In the genomic region with DNA sequence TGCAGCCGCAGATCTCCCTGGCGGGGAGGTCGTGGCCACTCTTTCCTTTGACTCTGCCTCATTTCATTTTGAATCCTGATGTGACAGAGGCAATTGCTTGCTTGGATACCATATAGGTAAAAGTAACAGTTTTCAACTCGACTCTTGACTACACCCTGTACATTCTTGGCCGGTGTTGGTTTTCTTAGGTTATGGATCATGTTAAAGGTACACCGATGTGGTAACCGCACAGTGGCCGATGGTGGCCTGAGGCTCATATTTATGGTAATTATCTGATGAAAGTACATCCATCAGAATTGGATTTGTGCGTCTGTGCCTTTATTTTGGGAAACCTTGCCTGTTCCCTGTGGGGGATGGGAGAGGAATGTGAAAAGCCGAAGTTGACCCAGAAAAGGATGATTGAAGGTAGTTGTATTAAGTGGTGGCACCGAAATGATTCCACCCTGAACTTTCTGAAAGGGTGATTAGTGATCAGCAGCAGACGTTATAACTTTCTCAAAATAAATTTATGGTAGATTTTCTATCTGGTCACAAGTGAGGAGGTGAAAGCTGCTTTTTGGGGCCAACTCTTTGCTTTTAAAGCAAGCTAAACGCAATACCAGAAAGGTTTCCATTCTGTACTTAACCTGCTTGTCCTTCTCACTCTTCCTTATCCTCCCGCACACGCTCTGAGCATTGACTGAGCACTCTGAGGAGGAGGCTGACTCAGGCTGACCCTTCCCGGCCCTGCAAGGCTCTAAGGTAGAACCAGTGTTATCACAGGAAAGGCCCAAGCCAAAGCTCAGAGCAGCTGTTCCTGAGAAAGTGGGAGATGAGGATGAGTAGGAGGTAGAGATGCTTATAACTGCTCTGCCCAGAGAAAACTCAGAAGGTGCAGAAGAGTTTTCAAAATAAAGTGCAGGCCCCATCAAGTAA, we compare ENCODE assay signal across 8 cellular contexts. TPM values are rescaled to one million over a fixed set of nuclear protein-coding genes. Genes with fewer than 3 reads are reported as not detected.
A peak's percentile ranks its signal among the peaks of the same experiment; 100 is the strongest.
DNase-seq lines count a peak whose midpoint lies in the region; ATAC-seq and TF ChIP-seq lines count a peak whose summit lies in the region.

No MANE protein-coding gene starts in this region.

- H3K27me3 ChIP-seq in left ventricle myocardium inferior (ENCODE audit: low read depth) (no peaks in the 10 kb centered on the region), iPS-15b (ENCODE audit: control insufficient read depth, insufficient read depth, low read length) (peaks cover 35% of the 10 kb centered on the region), spleen (replicated peaks in 1 of 7) (peaks cover 0 to 42% (median 19%) of the 10 kb centered on the region in 7 donors)

- WGBS in spleen, 5 donors = 46 to 63% (median 59%) methylated on average over 16 of the region's 16 CpGs

- peak overlapping the region; percentile 84 for H3K4me3 ChIP-seq in left ventricle myocardium inferior
- peak overlapping the region; percentile 71 for H3K4me3 ChIP-seq in iPS-15b (ENCODE audit: low read depth, low read length)
- H3K4me3 ChIP-seq in spleen = peak overlapping the region; percentile 25 to 68 (median 56)

- intact Hi-C loops in left ventricle myocardium inferior (cut with micrococcal nuclease) (no loop called here), cardiac septum (cut with DNase I) (no loop called here), spleen (cut with DNase I; ENCODE audit: low total_unique reads) (no loop called here)

- peak overlapping the region; percentile 73 for H3K9ac ChIP-seq in iPS-15b (ENCODE audit: low read depth, low read length)

- H3K9me3 Mint-ChIP-seq in activated T-cell treated with anti-CD3 and anti-CD28 coated beads, Interleukin-2, amount 50 U/mL, for 72 hours = no peaks in the 10 kb centered on the region

- TF ChIP-seq POLR2A in spleen (IDR thresholded peaks at IDR 0.05) = no peak

- H3K36me3 Mint-ChIP-seq in activated T-cell treated with anti-CD3 and anti-CD28 coated beads, Interleukin-2, amount 50 U/mL, for 72 hours (ENCODE audit: insufficient read depth in 2 of 2) = peaks cover 7 to 18% of the 10 kb centered on the region in 2 donors

- peak overlapping the region; percentile 62 for H3K27ac Mint-ChIP-seq in activated T-cell treated with anti-CD3 and anti-CD28 coated beads, Interleukin-2, amount 50 U/mL, for 72 hours

- H3K4me1 ChIP-seq in left ventricle myocardium inferior (peaks cover 32% of the 10 kb centered on the region), iPS-15b (ENCODE audit: control insufficient read depth, insufficient read depth, low read length) (peaks cover 12% of the 10 kb centered on the region), spleen (peaks cover 5 to 56% (median 29%) of the 10 kb centered on the region in 6 donors)

- DNase-seq in left ventricle myocardium inferior = no peak
- no peak for DNase-seq in cardiac septum (ENCODE audit: low spot score)
- DNase-seq in activated T-cell treated with anti-CD3 and anti-CD28 coated beads, Interleukin-2, amount 50 U/mL, for 72 hours = no peak
- no peak for DNase-seq in spleen
- no peak for DNase-seq in middle frontal gyrus (ENCODE audit: extremely low spot score, low spot score)

- H3K27ac ChIP-seq in left ventricle myocardium inferior (replicated peaks) (peak overlapping the region; percentile 85), spleen (peak overlapping the region in 7 of 8 donors; percentile 44 to 90 (median 82))

- peaks cover 41% of the 10 kb centered on the region for H3K4me1 Mint-ChIP-seq in activated T-cell treated with anti-CD3 and anti-CD28 coated beads, Interleukin-2, amount 50 U/mL, for 72 hours (ENCODE audit: low read depth)

- ATAC-seq in activated T-cell treated with anti-CD3 and anti-CD28 coated beads, Interleukin-2, amount 50 U/mL, for 72 hours (replicated peaks in 1 of 2) = no peak
- ATAC-seq in GM21717 (IDR thresholded peaks at IDR 0.05; ENCODE audit: unreplicated experiment) (no peak), GM19455 (IDR thresholded peaks at IDR 0.05; ENCODE audit: unreplicated experiment) (no peak)

- no peaks in the 10 kb centered on the region for H3K27me3 Mint-ChIP-seq in activated T-cell treated with anti-CD3 and anti-CD28 coated beads, Interleukin-2, amount 50 U/mL, for 72 hours (ENCODE audit: low read depth)

- TF ChIP-seq CTCF in left ventricle myocardium inferior (IDR thresholded peaks at IDR 0.05; ENCODE audit: borderline replicate concordance) (no peak), spleen (IDR thresholded peaks at IDR 0.05 in 8 of 11, conservative IDR thresholded peaks at IDR 0.05 in 3 of 11) (no peak)

- H3K4me3 Mint-ChIP-seq in activated T-cell treated with anti-CD3 and anti-CD28 coated beads, Interleukin-2, amount 50 U/mL, for 72 hours = peak overlapping the region; percentile 78 to 83

- H3K9me3 ChIP-seq in left ventricle myocardium inferior (replicated peaks) (no peaks in the 10 kb centered on the region), iPS-15b (ENCODE audit: control insufficient read depth, insufficient read depth, low read length) (no peaks in the 10 kb centered on the region), spleen (no peaks in the 10 kb centered on the region)

- H3K36me3 ChIP-seq in left ventricle myocardium inferior (no peaks in the 10 kb centered on the region), iPS-15b (ENCODE audit: control insufficient read depth, insufficient read depth, low read length) (no peaks in the 10 kb centered on the region), spleen (no peaks in the 10 kb centered on the region)

RNA-seq across cellular contexts. Expression of a gene that starts 2.0 kb away (rescaled TPM):
- 2.1 TPM for total RNA-seq in left ventricle myocardium inferior
- total RNA-seq in cardiac septum = 3.2 TPM
- 10 to 100 TPM; 14.4 to 17.3 TPM for total RNA-seq in activated T-cell treated with anti-CD3 and anti-CD28 coated beads, Interleukin-2, amount 50 U/mL, for 72 hours
- 10 to 100 TPM in 1 of 7 donors, 1 to 10 TPM in 6; 2.2 to 11.9 (median 6.2) TPM for total RNA-seq in spleen
- polyA plus RNA-seq in spleen = 1 to 10 TPM in 2 of 3 donors, under 1 TPM in 1; 0.61 to 1.2 (median 1.0) TPM
